In genomic region chr13:20582026-20582425, GRCh38 we compare ENCODE assay signal across 24 cellular contexts.
"Had no signal": no experiment of that assay in that cellular context is flagged by ENCODE, and none has a peak within 500 bp of the region (broad histone marks: within the 10 kb centered on the region; RNA-seq: fewer than 3 reads in every experiment).

No MANE protein-coding gene starts in this region.

- H3K27me3 Mint-ChIP-seq: naive B cell; progenitor cell of endocrine pancreas; stimulated activated naive B cell treated with anti-CD40 and anti-IgM and Interleukin-4, amounts not matched to agents 10 μg/mL and 1 μg/mL and 100 μg/mL, for 72 hours had no signal

- FAIRE-seq: kidney had no signal

- H3K27ac ChIP-seq: left lung, lower lobe of right lung, ovary, right atrium auricular region, right lobe of liver, stomach, testis, thyroid gland, transverse colon, upper lobe of left lung had no signal

- H3K27ac Mint-ChIP-seq: immature natural killer cell; mesothelial cell of epicardium; natural killer cell; progenitor cell of endocrine pancreas; stimulated activated naive B cell treated with anti-CD40 and anti-IgM and Interleukin-4, amounts not matched to agents 10 μg/mL and 1 μg/mL and 100 μg/mL, for 72 hours had no signal

- H3K4me2 ChIP-seq: smooth muscle cell had no signal

- H3K4me1 ChIP-seq: lower lobe of right lung, right atrium auricular region, stomach, testis, thyroid gland, transverse colon had no signal

- H3K27me3 ChIP-seq: left lung, ovary, right atrium auricular region, right lobe of liver, stomach, testis, thyroid gland, transverse colon, upper lobe of left lung had no signal

- H3K9me3 ChIP-seq: ovary, right lobe of liver, testis, thyroid gland had no signal

- H3K36me3 ChIP-seq: ovary had no signal

- DNase-seq: hypothalamus; immature natural killer cell; kidney; left colon; left lung; lower lobe of right lung; mesendoderm; naive B cell; natural killer cell; ovary; right lobe of liver; stimulated activated CD4-positive, alpha-beta T cell treated with anti-CD3 and anti-CD28 coated beads, Interleukin-1b, Interleukin-23, amount 100 ng/mL, for 48 hours; stimulated activated CD4-positive, alpha-beta T cell treated with anti-CD3 and anti-CD28 coated beads, Interleukin-4, amount 100 ng/mL, for 1 hour; stimulated activated naive B cell treated with anti-CD40 and anti-IgM and Interleukin-4, amounts not matched to agents 10 μg/mL and 1 μg/mL and 100 μg/mL, for 72 hours; stimulated activated naive CD8-positive, alpha-beta T cell treated with anti-CD3 and anti-CD28 coated beads, Interleukin-15, Interleukin-2, amounts not matched to agents 100 U/mL and 50 U/mL, for 24 hours; stomach; testis; thyroid gland; transverse colon; upper lobe of left lung had no signal

- H3K4me3 Mint-ChIP-seq: immature natural killer cell; mesothelial cell of epicardium; natural killer cell; stimulated activated naive B cell treated with anti-CD40 and anti-IgM and Interleukin-4, amounts not matched to agents 10 μg/mL and 1 μg/mL and 100 μg/mL, for 72 hours had no signal

- H3K9me3 Mint-ChIP-seq: immature natural killer cell, natural killer cell had no signal

- H3K4me3 ChIP-seq: left lung, lower lobe of right lung, ovary, right atrium auricular region, right lobe of liver, smooth muscle cell, stomach, testis, thyroid gland, transverse colon, upper lobe of left lung had no signal

- H3K4me1 Mint-ChIP-seq: immature natural killer cell, mesothelial cell of epicardium, natural killer cell had no signal
